33 cellular contexts compared by ENCODE assay signal in the genomic region with DNA sequence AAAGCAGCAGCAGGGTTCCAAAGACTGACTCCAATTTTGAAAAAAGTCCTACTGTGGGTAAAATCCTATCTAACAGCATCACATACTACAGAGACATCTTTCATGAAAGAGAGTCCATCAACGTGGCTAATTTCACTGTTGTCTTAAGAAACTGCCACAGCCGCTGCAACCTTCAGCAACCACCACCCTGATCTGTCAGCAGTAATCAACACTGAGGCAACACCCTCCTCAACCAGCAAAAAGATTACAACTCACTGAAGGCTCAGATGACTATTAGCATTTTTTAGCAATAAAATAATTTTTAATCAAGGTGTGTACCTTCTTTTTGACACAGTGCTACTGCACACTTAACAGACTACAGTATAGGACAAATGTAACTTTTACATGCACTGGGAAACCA.
"Had no signal": no experiment of that assay in that cellular context is flagged by ENCODE, and none has a peak within 500 bp of the region (broad histone marks: within the 10 kb centered on the region; RNA-seq: fewer than 3 reads in every experiment).

No MANE protein-coding gene starts in this region.

- H3K9me3 ChIP-seq: breast epithelium, gastrocnemius medialis, heart left ventricle had no signal

- ATAC-seq: activated CD4-positive, CD25-positive, alpha-beta regulatory T cell treated with anti-CD3 and anti-CD28 coated beads, Interleukin-2, amount 50 U/mL, for 24 hours; activated CD8-positive, alpha-beta T cell treated with anti-CD3 and anti-CD28 coated beads for 36 hours; activated T-cell treated with anti-CD3 and anti-CD28 coated beads, Interleukin-2, amount 50 U/mL, for 4 hours; activated T-helper 17 cell treated with anti-CD3 and anti-CD28 coated beads, Interleukin-2, amount 50 U/mL, for 72 hours; esophagus mucosa; foreskin keratinocyte; gastrocnemius medialis; heart left ventricle; T-helper 17 cell had no signal

- H3K27ac ChIP-seq: breast epithelium, cardiac muscle cell, coronary artery, dorsolateral prefrontal cortex, epithelial cell of prostate, foreskin keratinocyte, gastrocnemius medialis, heart left ventricle, WERI-Rb-1 had no signal

- H3K4me3 ChIP-seq: breast epithelium, cardiac muscle cell, coronary artery, dorsolateral prefrontal cortex, gastrocnemius medialis, heart left ventricle had no signal

- H3K4me1 ChIP-seq: breast epithelium, foreskin keratinocyte had no signal

- H3K27me3 ChIP-seq: breast epithelium, cardiac muscle cell, dorsolateral prefrontal cortex, foreskin keratinocyte, gastrocnemius medialis, heart left ventricle had no signal

- DNase-seq: activated B cell treated with CpG ODN at 0.5 μM for 24 hours; activated CD4-positive, alpha-beta T cell treated with anti-CD3 and anti-CD28 coated beads for 48 hours; activated CD4-positive, alpha-beta T cell treated with anti-CD3 and anti-CD28 coated beads, Interleukin-2, amount 50 U/mL, for 1 hour; activated CD4-positive, alpha-beta T cell treated with anti-CD3 and anti-CD28 coated beads, Interleukin-2, amount 50 U/mL, for 48 hours; activated CD8-positive, alpha-beta memory T cell treated with anti-CD3 and anti-CD28 coated beads for 24 hours; activated CD8-positive, alpha-beta T cell treated with anti-CD3 and anti-CD28 coated beads for 36 hours; activated effector memory CD4-positive, alpha-beta T cell treated with Interleukin-2 at 50 U/mL for 16 hours; activated gamma-delta T cell treated with Interleukin-2 at 50 U/mL for 16 hours; activated naive CD4-positive, alpha-beta T cell treated with anti-CD3 and anti-CD28 coated beads, Interleukin-2, amount 50 U/mL, for 16 hours; activated naive CD4-positive, alpha-beta T cell treated with Interleukin-2 at 50 U/mL for 16 hours; activated T-cell treated with anti-CD3 and anti-CD28 coated beads, Interleukin-2, amount 50 U/mL, for 4 hours; amygdala; aorta; central memory CD4-positive, alpha-beta T cell; cerebellar nuclear complex; dorsolateral prefrontal cortex; effector memory CD4-positive, alpha-beta T cell; endodermal cell; foreskin keratinocyte; gastrocnemius medialis; glutamatergic neuron; heart left ventricle; T-helper 1 cell; T-helper 17 cell; T1000; WERI-Rb-1 had no signal

- H3K36me3 ChIP-seq: breast epithelium, cardiac muscle cell, gastrocnemius medialis, WERI-Rb-1 had no signal
